8 cellular contexts compared by ENCODE assay signal in the genomic region with DNA sequence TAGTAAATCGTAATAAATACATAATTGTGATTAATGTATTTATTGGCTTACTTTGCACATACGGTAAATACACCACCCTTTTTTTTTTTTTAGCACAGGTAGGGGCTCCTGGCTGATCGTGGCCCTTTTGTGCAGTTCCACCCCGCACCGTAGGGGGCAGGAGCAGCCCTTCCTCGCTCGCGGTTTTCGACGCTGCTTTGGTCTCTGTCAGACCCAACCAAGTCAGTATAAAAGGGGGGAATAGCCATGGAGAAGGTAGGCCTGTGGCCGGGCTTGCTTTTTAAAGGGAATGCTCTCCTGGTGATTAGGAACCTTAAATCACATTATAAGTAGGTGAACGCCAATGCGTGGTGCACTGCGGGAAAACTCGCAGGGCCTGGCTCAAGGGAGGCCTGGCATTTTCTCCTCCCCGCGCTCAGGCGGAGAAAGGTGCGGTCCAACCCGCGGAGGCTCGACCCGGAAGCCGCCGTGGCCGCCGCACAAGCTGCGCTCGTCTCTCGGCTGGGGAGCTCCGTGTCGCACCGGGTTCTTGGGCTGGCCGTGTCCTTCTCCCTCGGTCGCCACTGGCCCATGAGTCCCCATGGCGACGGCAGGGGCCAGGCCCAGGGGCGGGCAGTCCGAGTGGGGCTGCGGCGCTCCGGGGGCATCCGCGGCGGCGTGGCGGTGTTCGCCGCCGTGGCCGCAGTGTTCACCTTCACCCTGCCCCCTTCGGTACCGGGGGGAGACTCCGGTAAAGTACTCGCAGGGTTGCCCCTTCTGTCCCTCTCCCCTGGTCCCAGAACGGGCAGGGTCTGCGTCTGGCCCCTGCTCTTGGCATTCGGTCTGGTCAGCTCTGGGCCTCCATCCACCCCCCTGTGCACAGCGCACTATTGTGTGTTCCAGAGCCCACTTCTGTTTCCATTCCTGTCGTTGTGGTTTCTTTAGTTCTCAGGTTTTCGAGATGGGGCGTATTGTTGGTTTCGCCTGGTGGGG. TPM values are rescaled to one million over a fixed set of nuclear protein-coding genes. Genes with fewer than 3 reads are reported as not detected.
DNase-seq lines count a peak whose midpoint lies in the region; ATAC-seq and TF ChIP-seq lines count a peak whose summit lies in the region.

A gene (plus strand): TSS at position 454 of the 972 bp plus-strand sequence. CDS start 117 bp downstream, at position 571.

- H3K36me3 ChIP-seq in CD4-positive, alpha-beta memory T cell (ENCODE audit: insufficient read depth, low read length), result no peaks in the 10 kb centered on the region

- ATAC-seq in GM19397 (IDR thresholded peaks at IDR 0.05; ENCODE audit: unreplicated experiment), result peak; percentile 92
- peak; percentile 90 for ATAC-seq in HG03571 (IDR thresholded peaks at IDR 0.05; ENCODE audit: unreplicated experiment)

- H3K9me3 Mint-ChIP-seq in CD4-positive, alpha-beta memory T cell, result no peaks in the 10 kb centered on the region
- no peaks in the 10 kb centered on the region for H3K9me3 Mint-ChIP-seq in activated CD4-positive, alpha-beta memory T cell treated with anti-CD3 and anti-CD28 coated beads for 36 hours

- CTCF ChIA-PET in CD4-positive, alpha-beta memory T cell (lab: Charles Lee; ENCODE audit: partially characterized antibody), result interaction anchor here (0.7 to 4.2 kb wide), 6 partner anchors 9 to 810 kb away, joined by 3 to 30 read pairs (median 4); a partner anchor contains a TSS
- CTCF ChIA-PET in activated CD4-positive, alpha-beta memory T cell treated with anti-CD3 and anti-CD28 coated beads for 36 hours (lab: Charles Lee), result interaction anchor here (0.6 to 2.1 kb wide), 6 partner anchors 8 to 688 kb away, joined by 3 to 8 read pairs (median 4); no protein-coding TSS in a partner anchor

- peak in 1 of 2 donors; percentile 76 for TF ChIP-seq POLR2A in lower leg skin (IDR thresholded peaks at IDR 0.05)

- no peaks in the 10 kb centered on the region for H3K27me3 Mint-ChIP-seq in CD4-positive, alpha-beta memory T cell
- H3K27me3 Mint-ChIP-seq in activated CD4-positive, alpha-beta memory T cell treated with anti-CD3 and anti-CD28 coated beads for 36 hours, result no peaks in the 10 kb centered on the region

- no peaks in the 10 kb centered on the region for H3K27me3 ChIP-seq in CD4-positive, alpha-beta memory T cell (ENCODE audit: insufficient read depth, low read length)

- peak within 1 kb of the TSS in 6 of 7 donors; percentile 91 to 99 (median 97) for H3K27ac Mint-ChIP-seq in CD4-positive, alpha-beta memory T cell
- peak within 1 kb of the TSS; percentile 95 for H3K27ac Mint-ChIP-seq in activated CD4-positive, alpha-beta memory T cell treated with anti-CD3 and anti-CD28 coated beads for 36 hours

- H3K4me1 ChIP-seq in CD4-positive, alpha-beta memory T cell (ENCODE audit: insufficient read depth, low read length), result peaks cover 41% of the 10 kb centered on the region

- H3K4me1 Mint-ChIP-seq in CD4-positive, alpha-beta memory T cell, result peaks cover 30 to 48% (median 35%) of the 10 kb centered on the region in 4 donors
- H3K4me1 Mint-ChIP-seq in activated CD4-positive, alpha-beta memory T cell treated with anti-CD3 and anti-CD28 coated beads for 36 hours (ENCODE audit: low read depth), result peaks cover 38% of the 10 kb centered on the region

- peak in 1 of 3 donors; percentile 29 for TF ChIP-seq CTCF in lower leg skin (IDR thresholded peaks at IDR 0.05)

- intact Hi-C loops in CD4-positive, alpha-beta memory T cell (cut with micrococcal nuclease), result loop anchor here (1.0 to 5.0 kb wide), 4 partner anchors 462 to 997 kb away; a partner anchor contains a TSS
- intact Hi-C loops in activated CD4-positive, alpha-beta memory T cell treated with anti-CD3 and anti-CD28 coated beads for 36 hours (cut with micrococcal nuclease), result loop anchor here (2.0 to 5.0 kb wide), 4 partner anchors 461 to 813 kb away; a partner anchor contains a TSS
- intact Hi-C loops in lower leg skin (cut with DNase I; ENCODE audit: low total_unique reads), result no loop called here

- H3K4me3 ChIP-seq in CD4-positive, alpha-beta memory T cell (ENCODE audit: low read length in 2 of 2), result peak within 1 kb of the TSS; percentile 92 to 94
- H3K4me3 ChIP-seq in lower leg skin (ENCODE audit: low read depth, poor library complexity, severe bottlenecking), result peak within 1 kb of the TSS; percentile 96

- H3K36me3 Mint-ChIP-seq in CD4-positive, alpha-beta memory T cell, result peaks cover 0 to 11% of the 10 kb centered on the region in 2 donors
- peaks cover under 1% of the 10 kb centered on the region for H3K36me3 Mint-ChIP-seq in activated CD4-positive, alpha-beta memory T cell treated with anti-CD3 and anti-CD28 coated beads for 36 hours

- 0 to 1% methylated on average over 29 to 64 of the region's 64 CpGs for WGBS in lower leg skin, 2 donors

- no peaks in the 10 kb centered on the region for H3K9me3 ChIP-seq in CD4-positive, alpha-beta memory T cell (ENCODE audit: control insufficient read depth in 1 of 2, low read length in 2 of 2)

- peak within 1 kb of the TSS; percentile 83 for H3K27ac ChIP-seq in CD4-positive, alpha-beta memory T cell (ENCODE audit: low read depth, low read length)

- H3K4me3 Mint-ChIP-seq in CD4-positive, alpha-beta memory T cell, result peak within 1 kb of the TSS; percentile 90 to 99 (median 92)
- H3K4me3 Mint-ChIP-seq in activated CD4-positive, alpha-beta memory T cell treated with anti-CD3 and anti-CD28 coated beads for 36 hours, result peak within 1 kb of the TSS; percentile 94

- peak; percentile 90 to 94 (median 93) for DNase-seq in CD4-positive, alpha-beta memory T cell
- DNase-seq in NCI-H774 (lab: John Stamatoyannopoulos, UW) (peak; percentile 75), ecto neural progenitor cell (ENCODE audit: low spot score) (peak; percentile 92), lower leg skin (ENCODE audit: low spot score in 2 of 2) (peak; percentile 77 to 97)
- DNase-seq in activated CD4-positive, alpha-beta memory T cell treated with anti-CD3 and anti-CD28 coated beads for 36 hours, result peak; percentile 93
- peak; percentile 85 to 88 for DNase-seq in stimulated activated CD4-positive, alpha-beta T cell treated with anti-CD3 and anti-CD28 coated beads, Interleukin-4, amount 100 ng/mL, for 48 hours (ENCODE audit: low read depth in 2 of 2)

- POLR2A ChIA-PET in CD4-positive, alpha-beta memory T cell (lab: Charles Lee; ENCODE audit: partially characterized antibody), result interaction anchor here (0.5 to 1.8 kb wide), 9 partner anchors 11 to 1679 kb away, joined by 3 to 12 read pairs (median 3); a partner anchor contains a TSS
- POLR2A ChIA-PET in activated CD4-positive, alpha-beta memory T cell treated with anti-CD3 and anti-CD28 coated beads for 36 hours (lab: Charles Lee), result interaction anchor here (1.0 kb wide), 1 partner anchor 65 kb away, joined by 3 read pairs; no protein-coding TSS in a partner anchor

RNA-seq across cellular contexts. Expression of the gene that starts here (rescaled TPM):
- total RNA-seq in CD4-positive, alpha-beta memory T cell, result 10 to 100 TPM; 33.6 to 37.0 TPM
- polyA plus RNA-seq in CD4-positive, alpha-beta memory T cell, result 10 to 100 TPM; 10.8 to 14.8 TPM
- 10 to 100 TPM; 11.4 to 13.2 TPM for total RNA-seq in activated CD4-positive, alpha-beta memory T cell treated with anti-CD3 and anti-CD28 coated beads for 36 hours
- total RNA-seq in lower leg skin, result 10 to 100 TPM; 11.9 to 33.9 (median 22.1) TPM

Comparison
In these comparisons a context has a peak if more than half of its experiments do, and no peak if none do; other contexts are left out.
1. Peak in every context shown above with its lines: DNase-seq, ATAC-seq, H3K4me3 ChIP-seq and H3K27ac ChIP-seq.